In genomic region chr17:57113656-57114055, GRCh38 we compare ENCODE assay signal across 16 cellular contexts. TPM values are rescaled to one million over a fixed set of nuclear protein-coding genes. Genes with fewer than 3 reads are reported as not detected.
DNase-seq lines count a peak whose midpoint lies in the region; ATAC-seq, FAIRE-seq and TF ChIP-seq lines count a peak whose summit lies in the region.
"Had no signal": no experiment of that assay in that cellular context is flagged by ENCODE, and none has a peak within 500 bp of the region (broad histone marks: within the 10 kb centered on the region; RNA-seq: fewer than 3 reads in every experiment).

No MANE protein-coding gene starts in this region.

- H3K36me3 ChIP-seq in DND-41 (ENCODE audit: insufficient read depth, low read length): peaks cover 91% of the 10 kb centered on the region
- H3K36me3 ChIP-seq in GM12878 (ENCODE audit: control insufficient read depth in 2 of 2, insufficient read depth in 2 of 2, low read length in 1 of 2): peaks cover 23 to 45% of the 10 kb centered on the region in 2 experiments; a peak in 3 of 4 replicates
- H3K36me3 ChIP-seq in osteoblast (ENCODE audit: insufficient read depth, low read length): no peaks in the 10 kb centered on the region

- no peak for TF ChIP-seq POLR2A in GM12878 (IDR thresholded peaks at IDR 0.05; ENCODE audit: low read depth, low read length)

- H3K79me2 ChIP-seq in DND-41 (ENCODE audit: insufficient read depth, low read length) (no peaks in the 10 kb centered on the region), GM12878 (ENCODE audit: control insufficient read depth, insufficient read depth, low read length) (no peaks in the 10 kb centered on the region), osteoblast (ENCODE audit: insufficient read depth, low read length) (no peaks in the 10 kb centered on the region)

- H3K27ac ChIP-seq in DND-41 (ENCODE audit: low read length) (no peak overlapping the region), GM12878 (ENCODE audit: control insufficient read depth, insufficient read depth) (no peak overlapping the region), osteoblast (ENCODE audit: low read depth, low read length) (no peak overlapping the region)
- H3K27ac ChIP-seq: 22Rv1, C4-2B, SK-N-MC had no signal

- H3K4me3 Mint-ChIP-seq in activated CD8-positive, alpha-beta T cell treated with anti-CD3 and anti-CD28 coated beads for 36 hours: no peak overlapping the region
- no peak overlapping the region for H3K4me3 Mint-ChIP-seq in activated CD8-positive, alpha-beta T cell treated with anti-CD3 and anti-CD28 coated beads, Interleukin-2, amount 10 ng/mL, durations not matched to agents 7 days and 5 days
- H3K4me3 Mint-ChIP-seq in stimulated activated naive B cell treated with anti-CD40 and anti-IgM and Interleukin-4, amounts not matched to agents 10 μg/mL and 1 μg/mL and 100 μg/mL, for 72 hours: no peak overlapping the region
- H3K4me3 Mint-ChIP-seq: H9 had no signal

- BruUV-seq in GM12878 (replicated peaks; lab: Mats Ljungman, UMichigan): no TSS peak

- H3K9me3 ChIP-seq in DND-41 (ENCODE audit: insufficient read depth, low read length, severe bottlenecking) (no peaks in the 10 kb centered on the region), GM12878 (replicated peaks; ENCODE audit: control insufficient read depth, insufficient read depth, low read length) (no peaks in the 10 kb centered on the region), osteoblast (ENCODE audit: low read depth, low read length) (no peaks in the 10 kb centered on the region)

- H3K36me3 Mint-ChIP-seq in activated CD8-positive, alpha-beta T cell treated with anti-CD3 and anti-CD28 coated beads for 36 hours (ENCODE audit: low read depth): peaks cover 26% of the 10 kb centered on the region
- H3K36me3 Mint-ChIP-seq in activated CD8-positive, alpha-beta T cell treated with anti-CD3 and anti-CD28 coated beads, Interleukin-2, amount 10 ng/mL, durations not matched to agents 7 days and 5 days (ENCODE audit: low read depth): peaks cover 36% of the 10 kb centered on the region
- peaks cover 43 to 56% of the 10 kb centered on the region in 2 donors for H3K36me3 Mint-ChIP-seq in stimulated activated naive B cell treated with anti-CD40 and anti-IgM and Interleukin-4, amounts not matched to agents 10 μg/mL and 1 μg/mL and 100 μg/mL, for 72 hours

- no peak overlapping the region for H3K4me2 ChIP-seq in DND-41 (ENCODE audit: insufficient read depth, low read length)
- no peak overlapping the region for H3K4me2 ChIP-seq in GM12878 (ENCODE audit: control insufficient read depth, insufficient read depth)
- no peak overlapping the region for H3K4me2 ChIP-seq in osteoblast (ENCODE audit: insufficient read depth, low read length)

- no peak for TF ChIP-seq CTCF in activated CD8-positive, alpha-beta T cell treated with anti-CD3 and anti-CD28 coated beads for 36 hours (IDR thresholded peaks at IDR 0.05)
- no peak for TF ChIP-seq CTCF in DND-41 (IDR thresholded peaks at IDR 0.05; ENCODE audit: borderline replicate concordance, extremely low read depth, low read length, poor library complexity, severe bottlenecking)
- TF ChIP-seq CTCF in GM12878 (IDR thresholded peaks at IDR 0.05 in 2 of 3, conservative IDR thresholded peaks at IDR 0.05 in 1 of 3; ENCODE audit: control insufficient read depth in 2 of 3, extremely low read depth in 1 of 3, insufficient read depth in 1 of 3, low read depth in 3 of 3, low read length in 3 of 3): no peak
- no peak for TF ChIP-seq CTCF in osteoblast (IDR thresholded peaks at IDR 0.05; ENCODE audit: extremely low read depth, low read depth, low read length)
- no peak for TF ChIP-seq CTCF in GM10266 (IDR thresholded peaks at IDR 0.05; ENCODE audit: control insufficient read depth, insufficient read depth, low read depth, missing control alignments)

- CTCF ChIA-PET in activated CD8-positive, alpha-beta T cell treated with anti-CD3 and anti-CD28 coated beads for 36 hours (lab: Charles Lee): interaction anchor here (0.9 to 1.1 kb wide), 2 partner anchors 10 to 23 kb away, joined by 3 to 5 read pairs; no protein-coding TSS in a partner anchor
- CTCF ChIA-PET in activated CD8-positive, alpha-beta T cell treated with anti-CD3 and anti-CD28 coated beads, Interleukin-2, amount 10 ng/mL, durations not matched to agents 7 days and 5 days (lab: Charles Lee): interaction anchor here (0.8 to 1.3 kb wide), 2 partner anchors 10 to 27 kb away, joined by 3 read pairs; no protein-coding TSS in a partner anchor
- CTCF ChIA-PET in GM12878 (lab: Yijun Ruan, JAX): interaction anchor here (0.9 to 1.7 kb wide), 6 partner anchors 8 to 202 kb away, joined by 3 to 7 read pairs (median 4); no protein-coding TSS in a partner anchor

- SMC1A ChIA-PET in GM12878 (lab: Charles Lee; ENCODE audit: uncharacterized antibody, unreplicated experiment): no interaction called here

- H3K9ac ChIP-seq in DND-41 (ENCODE audit: low read depth, low read length) (no peak overlapping the region), GM12878 (ENCODE audit: control insufficient read depth, insufficient read depth, low read length) (no peak overlapping the region)

- POLR2A ChIA-PET in activated CD8-positive, alpha-beta T cell treated with anti-CD3 and anti-CD28 coated beads for 36 hours (lab: Charles Lee): no interaction called here
- POLR2A ChIA-PET in activated CD8-positive, alpha-beta T cell treated with anti-CD3 and anti-CD28 coated beads, Interleukin-2, amount 10 ng/mL, durations not matched to agents 7 days and 5 days (lab: Charles Lee): no interaction called here
- POLR2A ChIA-PET in GM12878 (lab: Charles Lee): interaction anchor here (0.5 to 1.2 kb wide), 2 partner anchors 15 to 25 kb away, joined by 3 read pairs; no protein-coding TSS in a partner anchor

- no peak for TF ChIP-seq RAD21 in GM12878 (IDR thresholded peaks at IDR 0.05; ENCODE audit: insufficient read depth, low read depth, low read length)

- WGBS in GM12878 (ENCODE audit: insufficient coverage, insufficient replicate concordance, low lambda C conversion rate, missing lambda C conversion rate): 95% methylated on average over 3 of the region's 3 CpGs

- H3K27me3 Mint-ChIP-seq in activated CD8-positive, alpha-beta T cell treated with anti-CD3 and anti-CD28 coated beads for 36 hours: no peaks in the 10 kb centered on the region
- H3K27me3 Mint-ChIP-seq in activated CD8-positive, alpha-beta T cell treated with anti-CD3 and anti-CD28 coated beads, Interleukin-2, amount 10 ng/mL, durations not matched to agents 7 days and 5 days (ENCODE audit: low read depth): no peaks in the 10 kb centered on the region
- H3K27me3 Mint-ChIP-seq in stimulated activated naive B cell treated with anti-CD40 and anti-IgM and Interleukin-4, amounts not matched to agents 10 μg/mL and 1 μg/mL and 100 μg/mL, for 72 hours: no peaks in the 10 kb centered on the region

- intact Hi-C loops in activated CD8-positive, alpha-beta T cell treated with anti-CD3 and anti-CD28 coated beads for 36 hours (cut with micrococcal nuclease): no loop called here
- intact Hi-C loops in GM12878 (cut with micrococcal nuclease; ENCODE audit: unreplicated experiment): loop anchor here (1.0 kb wide), 1 partner anchor 294 kb away; no protein-coding TSS in a partner anchor

- H3K27me3 ChIP-seq in DND-41 (ENCODE audit: insufficient read depth, low read length, poor library complexity) (no peaks in the 10 kb centered on the region), GM12878 (replicated peaks in 1 of 2; ENCODE audit: control insufficient read depth in 2 of 2, insufficient read depth in 2 of 2, low read length in 1 of 2) (no peaks in the 10 kb centered on the region), osteoblast (ENCODE audit: insufficient read depth, low read length) (no peaks in the 10 kb centered on the region)

- ATAC-seq in activated CD8-positive, alpha-beta T cell treated with anti-CD3 and anti-CD28 coated beads for 36 hours: peak; percentile 13
- ATAC-seq in activated CD8-positive, alpha-beta T cell treated with anti-CD3 and anti-CD28 coated beads, Interleukin-2, amount 10 ng/mL, durations not matched to agents 7 days and 5 days: no peak
- ATAC-seq in DND-41 (ENCODE audit: insufficient read depth, low read depth): peak; percentile 15; the same call in 1 of the 3 replicates
- ATAC-seq in GM12878: peak; percentile 24; the same call in 1 of the 3 replicates
- ATAC-seq in stimulated activated naive B cell treated with anti-CD40 and anti-IgM and Interleukin-4, amounts not matched to agents 10 μg/mL and 1 μg/mL and 100 μg/mL, for 72 hours (replicated peaks): no peak

- no peak overlapping the region for H3K27ac Mint-ChIP-seq in activated CD8-positive, alpha-beta T cell treated with anti-CD3 and anti-CD28 coated beads for 36 hours
- no peak overlapping the region for H3K27ac Mint-ChIP-seq in activated CD8-positive, alpha-beta T cell treated with anti-CD3 and anti-CD28 coated beads, Interleukin-2, amount 10 ng/mL, durations not matched to agents 7 days and 5 days
- no peak overlapping the region for H3K27ac Mint-ChIP-seq in stimulated activated naive B cell treated with anti-CD40 and anti-IgM and Interleukin-4, amounts not matched to agents 10 μg/mL and 1 μg/mL and 100 μg/mL, for 72 hours
- H3K27ac Mint-ChIP-seq: H9 had no signal

- RAD21 ChIA-PET in GM12878 (lab: Charles Lee; ENCODE audit: unreplicated experiment): interaction anchor here (0.6 kb wide), 1 partner anchor 24 kb away, joined by 3 read pairs; no protein-coding TSS in a partner anchor

- no peak overlapping the region for H3K4me3 ChIP-seq in DND-41 (ENCODE audit: low read depth in 1 of 2, low read length in 2 of 2)
- no peak overlapping the region for H3K4me3 ChIP-seq in GM12878
- H3K4me3 ChIP-seq in osteoblast (ENCODE audit: insufficient read depth, low read length): no peak overlapping the region
- H3K4me3 ChIP-seq: SK-N-MC had no signal

- DNase-seq in activated CD8-positive, alpha-beta T cell treated with anti-CD3 and anti-CD28 coated beads for 36 hours: no peak
- DNase-seq in activated CD8-positive, alpha-beta T cell treated with anti-CD3 and anti-CD28 coated beads, Interleukin-2, amount 10 ng/mL, durations not matched to agents 7 days and 5 days: no peak
- no peak for DNase-seq in DND-41
- no peak for DNase-seq in GM12878 (ENCODE audit: low read depth, low spot score)
- DNase-seq in osteoblast (ENCODE audit: insufficient read length, low spot score, missing footprints): peak; percentile 69
- DNase-seq in hippocampal formation (lab: John Stamatoyannopoulos, UW): no peak
- no peak for DNase-seq in stimulated activated naive B cell treated with anti-CD40 and anti-IgM and Interleukin-4, amounts not matched to agents 10 μg/mL and 1 μg/mL and 100 μg/mL, for 72 hours
- no peak for DNase-seq in GM10266 (ENCODE audit: extremely low spot score)
- DNase-seq: NCI-H1105 treated with DMSO at 0.1 percent for 48 hours, NCI-H2081 treated with DMSO at 0.1 percent for 48 hours had no signal

- H3K4me1 Mint-ChIP-seq in activated CD8-positive, alpha-beta T cell treated with anti-CD3 and anti-CD28 coated beads for 36 hours (ENCODE audit: low read depth): no peaks in the 10 kb centered on the region
- no peaks in the 10 kb centered on the region for H3K4me1 Mint-ChIP-seq in activated CD8-positive, alpha-beta T cell treated with anti-CD3 and anti-CD28 coated beads, Interleukin-2, amount 10 ng/mL, durations not matched to agents 7 days and 5 days (ENCODE audit: low read depth)
- H3K4me1 Mint-ChIP-seq in stimulated activated naive B cell treated with anti-CD40 and anti-IgM and Interleukin-4, amounts not matched to agents 10 μg/mL and 1 μg/mL and 100 μg/mL, for 72 hours: peaks cover 6 to 8% of the 10 kb centered on the region in 2 donors

- H3K4me1 ChIP-seq in DND-41 (ENCODE audit: insufficient read depth, low read length): no peaks in the 10 kb centered on the region
- H3K4me1 ChIP-seq in GM12878 (ENCODE audit: control insufficient read depth, insufficient read depth, low read length): no peaks in the 10 kb centered on the region
- H3K4me1 ChIP-seq in osteoblast (ENCODE audit: insufficient read depth, low read length): no peaks in the 10 kb centered on the region

- TF ChIP-seq EP300 in GM12878 (IDR thresholded peaks at IDR 0.05; ENCODE audit: borderline replicate concordance in 1 of 2, control insufficient read depth in 1 of 2, low read depth in 2 of 2, low read length in 2 of 2): no peak

- in situ Hi-C loops in GM12878 (cut with MboI): no loop called here

- no peak for FAIRE-seq in GM12878 (lab: Jason Lieb, UNC)
- FAIRE-seq: D721Med, RCC 7860 had no signal

- H3K9me3 Mint-ChIP-seq in activated CD8-positive, alpha-beta T cell treated with anti-CD3 and anti-CD28 coated beads for 36 hours: no peaks in the 10 kb centered on the region
- H3K9me3 Mint-ChIP-seq in activated CD8-positive, alpha-beta T cell treated with anti-CD3 and anti-CD28 coated beads, Interleukin-2, amount 10 ng/mL, durations not matched to agents 7 days and 5 days (ENCODE audit: insufficient read depth): no peaks in the 10 kb centered on the region
- no peaks in the 10 kb centered on the region for H3K9me3 Mint-ChIP-seq in stimulated activated naive B cell treated with anti-CD40 and anti-IgM and Interleukin-4, amounts not matched to agents 10 μg/mL and 1 μg/mL and 100 μg/mL, for 72 hours
- H3K9me3 Mint-ChIP-seq: H9 had no signal

- peaks cover 20% of the 10 kb centered on the region for H4K20me1 ChIP-seq in DND-41 (ENCODE audit: insufficient read depth, low read length)
- peaks cover 4% of the 10 kb centered on the region; the same call in 1 of the 2 replicates for H4K20me1 ChIP-seq in GM12878 (ENCODE audit: control insufficient read depth, insufficient read depth)
- peaks cover under 1% of the 10 kb centered on the region for H4K20me1 ChIP-seq in osteoblast (ENCODE audit: insufficient read depth, low read length)

- H2AFZ ChIP-seq in DND-41 (ENCODE audit: low read depth, low read length) (no peak overlapping the region), GM12878 (ENCODE audit: control insufficient read depth, low read depth, low read length) (no peak overlapping the region), osteoblast (ENCODE audit: low read length) (no peak overlapping the region)

RNA-seq across cellular contexts. Expression of gene AKAP1, which starts 28.6 kb away (rescaled TPM):
- 10 to 100 TPM; 27.3 to 28.6 TPM for total RNA-seq in activated CD8-positive, alpha-beta T cell treated with anti-CD3 and anti-CD28 coated beads for 36 hours
- 10 to 100 TPM; 30.0 to 33.6 TPM for total RNA-seq in activated CD8-positive, alpha-beta T cell treated with anti-CD3 and anti-CD28 coated beads, Interleukin-2, amount 10 ng/mL, durations not matched to agents 7 days and 5 days
- total RNA-seq in GM12878 (2013; cell fraction: nucleolus; rRNA removed): 45.9 and 58.6 TPM in 2 replicates
- 40.7 and 50.5 TPM in 2 replicates for total RNA-seq in GM12878 (2014; rRNA removed)
- 29.5 and 36.8 TPM in 2 replicates for total RNA-seq in GM12878 (2014; rRNA removed; fragmentation: Illumina TruSeq; extraction: Trizol)
- total RNA-seq in GM12878 (2021): 39.9 and 45.9 TPM in 2 replicates
- polyA plus RNA-seq in GM12878 (2011; ENCODE audit: low read depth): 11.0 TPM
- polyA plus RNA-seq in GM12878 (2011; rRNA removed): 15.6 and 39.2 TPM in 2 replicates
- 61.3 and 66.5 TPM in 2 replicates for polyA plus RNA-seq in GM12878 (2011; cell fraction: cytosol; rRNA removed)
- 176 and 195 TPM in 2 replicates for polyA plus RNA-seq in GM12878 (2011; cell fraction: nucleus; rRNA removed)
- polyA plus RNA-seq in GM12878 (2012): 13.5 and 18.3 TPM in 2 replicates
- 30.9 and 48.4 TPM in 2 replicates for polyA plus RNA-seq in GM12878 (2014; fragmentation: Illumina TruSeq; extraction: Trizol)
- 10 to 100 TPM; 11.9 to 15.2 TPM for polyA plus RNA-seq in GM12878 (2014; fragmentation: Nextera tagmentation; extraction: Ambion mirVana)
- polyA plus RNA-seq in GM12878 (2014; rRNA removed): 34.4 and 58.8 TPM in 2 replicates
- polyA plus RNA-seq in GM12878 (2016; fragmentation: Nextera tagmentation; extraction: Ambion mirVana): 10 to 100 TPM; 37.1 to 40.9 TPM
- polyA minus RNA-seq in GM12878 (2011; rRNA and poly(A)+ RNA removed): 66.9 and 103 TPM in 2 replicates
- polyA minus RNA-seq in GM12878 (2011; cell fraction: cytosol; rRNA and poly(A)+ RNA removed): 28.3 and 33.3 TPM in 2 replicates
- 29.7 and 38.4 TPM in 2 replicates for polyA minus RNA-seq in GM12878 (2011; cell fraction: nucleus; rRNA and poly(A)+ RNA removed)
- 14.5 and 19.7 TPM in 2 replicates for total RNA-seq in osteoblast

Comparison
In these comparisons a context has a peak if more than half of its experiments do, and no peak if none do; other contexts are left out.
1. ATAC-seq: peak in activated CD8-positive, alpha-beta T cell treated with anti-CD3 and anti-CD28 coated beads for 36 hours (single experiment), DND-41 (single experiment) and GM12878 (single experiment); none in activated CD8-positive, alpha-beta T cell treated with anti-CD3 and anti-CD28 coated beads, Interleukin-2, amount 10 ng/mL, durations not matched to agents 7 days and 5 days (single experiment) and stimulated activated naive B cell treated with anti-CD40 and anti-IgM and Interleukin-4, amounts not matched to agents 10 μg/mL and 1 μg/mL and 100 μg/mL, for 72 hours (0 of 2).